ENCODE assay signal across 9 cellular contexts in the genomic region with DNA sequence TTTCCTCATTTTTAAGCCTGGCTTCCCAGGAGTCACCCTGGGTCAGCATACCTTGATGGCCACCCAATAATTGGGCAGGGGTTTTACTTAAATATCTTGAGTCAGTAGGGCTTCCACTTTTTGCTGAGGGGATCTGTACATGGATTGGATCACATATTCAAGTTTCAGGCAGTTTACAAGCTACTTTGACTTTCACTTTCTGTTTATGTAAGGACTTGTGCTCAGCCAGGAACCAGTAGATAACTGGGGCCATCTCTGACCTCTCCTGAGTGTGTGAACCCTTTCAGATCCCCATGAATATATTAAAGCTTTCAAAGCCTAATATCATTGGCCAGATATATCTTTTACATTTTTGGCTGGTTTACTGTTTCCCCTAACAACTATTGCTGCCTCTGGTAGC. TPM values are rescaled to one million over a fixed set of nuclear protein-coding genes. Genes with fewer than 3 reads are reported as not detected.
A peak's percentile ranks its signal among the peaks of the same experiment; 100 is the strongest.
DNase-seq lines count a peak whose midpoint lies in the region; ATAC-seq and TF ChIP-seq lines count a peak whose summit lies in the region.
"Had no signal": no experiment of that assay in that cellular context is flagged by ENCODE, and none has a peak within 500 bp of the region (broad histone marks: within the 10 kb centered on the region; RNA-seq: fewer than 3 reads in every experiment).

No MANE protein-coding gene starts in this region.

- H3K9me3 Mint-ChIP-seq in effector memory CD8-positive, alpha-beta T cell = peaks cover 0 to 2% of the 10 kb centered on the region in 2 donors
- H3K9me3 Mint-ChIP-seq in activated CD4-positive, alpha-beta T cell treated with anti-CD3 and anti-CD28 coated beads for 36 hours (ENCODE audit: low read depth) = no peaks in the 10 kb centered on the region
- peaks cover 12% of the 10 kb centered on the region for H3K9me3 Mint-ChIP-seq in progenitor cell of endocrine pancreas (ENCODE audit: low read depth)
- H3K9me3 Mint-ChIP-seq: activated naive CD4-positive, alpha-beta T cell treated with anti-CD3 and anti-CD28 coated beads, Interleukin-2, amount 50 U/mL, for 24 hours had no signal

- CTCF ChIA-PET in activated CD4-positive, alpha-beta T cell treated with anti-CD3 and anti-CD28 coated beads for 36 hours (lab: Charles Lee) = no interaction called here

- H3K4me3 Mint-ChIP-seq in effector memory CD8-positive, alpha-beta T cell = peak overlapping the region; percentile 27 to 42
- no peak overlapping the region for H3K4me3 Mint-ChIP-seq in activated CD4-positive, alpha-beta T cell treated with anti-CD3 and anti-CD28 coated beads for 36 hours
- H3K4me3 Mint-ChIP-seq in progenitor cell of endocrine pancreas (ENCODE audit: low read depth) = no peak overlapping the region
- H3K4me3 Mint-ChIP-seq: activated naive CD4-positive, alpha-beta T cell treated with anti-CD3 and anti-CD28 coated beads, Interleukin-2, amount 50 U/mL, for 24 hours had no signal

- peak; percentile 78 for ATAC-seq in GM18520 (IDR thresholded peaks at IDR 0.05; ENCODE audit: unreplicated experiment)
- ATAC-seq in GM21786 (IDR thresholded peaks at IDR 0.05; ENCODE audit: unreplicated experiment) = peak; percentile 97
- ATAC-seq in HG03565 (IDR thresholded peaks at IDR 0.05; ENCODE audit: unreplicated experiment) = peak; percentile 96
- peak; percentile 26 for ATAC-seq in effector memory CD8-positive, alpha-beta T cell (replicated peaks)
- no peak for ATAC-seq in activated CD4-positive, alpha-beta T cell treated with anti-CD3 and anti-CD28 coated beads for 36 hours

- no peaks in the 10 kb centered on the region for H3K36me3 Mint-ChIP-seq in effector memory CD8-positive, alpha-beta T cell (ENCODE audit: insufficient read depth)
- H3K36me3 Mint-ChIP-seq in activated CD4-positive, alpha-beta T cell treated with anti-CD3 and anti-CD28 coated beads for 36 hours (ENCODE audit: low read depth) = no peaks in the 10 kb centered on the region
- peaks cover 4% of the 10 kb centered on the region for H3K36me3 Mint-ChIP-seq in progenitor cell of endocrine pancreas (ENCODE audit: insufficient read depth)
- H3K36me3 Mint-ChIP-seq: activated naive CD4-positive, alpha-beta T cell treated with anti-CD3 and anti-CD28 coated beads, Interleukin-2, amount 50 U/mL, for 24 hours had no signal

- H3K4me1 Mint-ChIP-seq in effector memory CD8-positive, alpha-beta T cell (ENCODE audit: low read depth in 2 of 2) = peaks cover 0 to 4% of the 10 kb centered on the region in 2 donors
- H3K4me1 Mint-ChIP-seq in activated CD4-positive, alpha-beta T cell treated with anti-CD3 and anti-CD28 coated beads for 36 hours = no peaks in the 10 kb centered on the region
- H3K4me1 Mint-ChIP-seq in progenitor cell of endocrine pancreas (ENCODE audit: low read depth) = no peaks in the 10 kb centered on the region
- H3K4me1 Mint-ChIP-seq: activated naive CD4-positive, alpha-beta T cell treated with anti-CD3 and anti-CD28 coated beads, Interleukin-2, amount 50 U/mL, for 24 hours had no signal

- peak overlapping the region in 1 of 2 donors; percentile 63 for H3K27ac Mint-ChIP-seq in effector memory CD8-positive, alpha-beta T cell
- no peak overlapping the region for H3K27ac Mint-ChIP-seq in activated CD4-positive, alpha-beta T cell treated with anti-CD3 and anti-CD28 coated beads for 36 hours
- H3K27ac Mint-ChIP-seq in progenitor cell of endocrine pancreas = no peak overlapping the region
- H3K27ac Mint-ChIP-seq: activated naive CD4-positive, alpha-beta T cell treated with anti-CD3 and anti-CD28 coated beads, Interleukin-2, amount 50 U/mL, for 24 hours had no signal

- POLR2A ChIA-PET in activated CD4-positive, alpha-beta T cell treated with anti-CD3 and anti-CD28 coated beads for 36 hours (lab: Charles Lee) = no interaction called here

- H3K27me3 Mint-ChIP-seq in effector memory CD8-positive, alpha-beta T cell = peaks cover 0 to 17% of the 10 kb centered on the region in 2 donors
- peaks cover 2% of the 10 kb centered on the region for H3K27me3 Mint-ChIP-seq in activated CD4-positive, alpha-beta T cell treated with anti-CD3 and anti-CD28 coated beads for 36 hours
- H3K27me3 Mint-ChIP-seq in progenitor cell of endocrine pancreas = no peaks in the 10 kb centered on the region
- H3K27me3 Mint-ChIP-seq: activated naive CD4-positive, alpha-beta T cell treated with anti-CD3 and anti-CD28 coated beads, Interleukin-2, amount 50 U/mL, for 24 hours had no signal

- no peak for DNase-seq in effector memory CD8-positive, alpha-beta T cell
- DNase-seq in pons (ENCODE audit: low spot score) (no peak), NCI-H345 (lab: John Stamatoyannopoulos, UW) (no peak), progenitor cell of endocrine pancreas (ENCODE audit: low spot score, unreplicated experiment) (no peak)
- no peak for DNase-seq in activated CD4-positive, alpha-beta T cell treated with anti-CD3 and anti-CD28 coated beads for 36 hours

- TF ChIP-seq CTCF in progenitor cell of endocrine pancreas (IDR thresholded peaks at IDR 0.05; ENCODE audit: unreplicated experiment) = no peak

- intact Hi-C loops in activated CD4-positive, alpha-beta T cell treated with anti-CD3 and anti-CD28 coated beads for 36 hours (cut with DNase I, micrococcal nuclease) = no loop called here

RNA-seq across cellular contexts. Expression of a gene that starts 45.1 kb away (rescaled TPM):
- not detected for total RNA-seq in activated CD4-positive, alpha-beta T cell treated with anti-CD3 and anti-CD28 coated beads for 36 hours
- total RNA-seq in progenitor cell of endocrine pancreas = 2.0 and 4.9 TPM in 2 replicates

Comparison
In these comparisons a context has a peak if more than half of its experiments do, and no peak if none do; other contexts are left out.
1. H3K4me3 Mint-ChIP-seq: peak in effector memory CD8-positive, alpha-beta T cell (2 of 2); none in activated CD4-positive, alpha-beta T cell treated with anti-CD3 and anti-CD28 coated beads for 36 hours (single experiment) and progenitor cell of endocrine pancreas (single experiment).